ENCODE assay signal across 19 cellular contexts in genomic region chr2:41806286-41806685, GRCh38.
A peak's percentile ranks its signal among the peaks of the same experiment; 100 is the strongest.
DNase-seq lines count a peak whose midpoint lies in the region; ATAC-seq and TF ChIP-seq lines count a peak whose summit lies in the region.
"Had no signal": no experiment of that assay in that cellular context is flagged by ENCODE, and none has a peak within 500 bp of the region (broad histone marks: within the 10 kb centered on the region; RNA-seq: fewer than 3 reads in every experiment).

No MANE protein-coding gene starts in this region.

- no peak overlapping the region for H3K4me3 ChIP-seq in HCT116 (replicated peaks in 1 of 2; ENCODE audit: low read depth in 1 of 2, low read length in 2 of 2)
- no peak overlapping the region for H3K4me3 ChIP-seq in body of pancreas
- no peak overlapping the region for H3K4me3 ChIP-seq in mucosa of descending colon
- H3K4me3 ChIP-seq: ascending aorta, stomach, upper lobe of left lung had no signal

- no peaks in the 10 kb centered on the region for H3K9me3 Mint-ChIP-seq in endothelial cell (ENCODE audit: unreplicated experiment)

- no peaks in the 10 kb centered on the region for H3K79me2 ChIP-seq in HCT116 (ENCODE audit: insufficient read depth, low read length)

- H3K27ac ChIP-seq in C4-2B (no peak overlapping the region), HCT116 (ENCODE audit: low read depth, low read length) (no peak overlapping the region), body of pancreas (no peak overlapping the region)
- H3K27ac ChIP-seq: ascending aorta, neutrophil, stomach, upper lobe of left lung had no signal

- no peak for DNase-seq in HCT116 (ENCODE audit: low read depth, low spot score)
- DNase-seq in body of pancreas = no peak
- no peak for DNase-seq in mucosa of descending colon
- DNase-seq in endothelial cell (ENCODE audit: low spot score) = no peak
- DNase-seq in ureter (ENCODE audit: low spot score) = no peak
- DNase-seq in NCI-H2029 (lab: John Stamatoyannopoulos, UW) = no peak
- DNase-seq: activated CD8-positive, alpha-beta memory T cell treated with anti-CD3 and anti-CD28 coated beads for 24 hours; activated naive CD4-positive, alpha-beta T cell treated with anti-CD3 and anti-CD28 coated beads, Interleukin-2, amount 50 U/mL, for 16 hours; CD8-positive, alpha-beta memory T cell; effector CD8-positive, alpha-beta T cell; left ventricle myocardium superior; NCI-H774; stomach; T1000; upper lobe of left lung had no signal

- H3K36me3 ChIP-seq in HCT116 (ENCODE audit: control insufficient read depth in 1 of 2, insufficient read depth in 2 of 2, low read length in 2 of 2) = no peaks in the 10 kb centered on the region
- H3K36me3 ChIP-seq in body of pancreas (replicated peaks in 1 of 2; ENCODE audit: insufficient read depth in 1 of 2, low read depth in 2 of 2) = no peaks in the 10 kb centered on the region
- H3K36me3 ChIP-seq in mucosa of descending colon (ENCODE audit: low read depth) = no peaks in the 10 kb centered on the region
- H3K36me3 ChIP-seq: ascending aorta, neutrophil, stomach, upper lobe of left lung had no signal

- 64 to 68% methylated on average over 2 of the region's 2 CpGs for WGBS in body of pancreas, 2 donors

- no peak overlapping the region for H3K4me3 Mint-ChIP-seq in endothelial cell (ENCODE audit: unreplicated experiment)
- H3K4me3 Mint-ChIP-seq: CD8-positive, alpha-beta memory T cell had no signal

- intact Hi-C loops in HCT116 (cut with micrococcal nuclease) (no loop called here), body of pancreas (cut with DNase I) (no loop called here), mucosa of descending colon (cut with DNase I, micrococcal nuclease) (no loop called here)

- no peak overlapping the region for H2AFZ ChIP-seq in HCT116 (ENCODE audit: low read depth, low read length, poor library complexity, severe bottlenecking)

- no peak overlapping the region for H3K4me2 ChIP-seq in HCT116 (ENCODE audit: low read length)

- ATAC-seq in HCT116 = no peak
- ATAC-seq in body of pancreas = no peak
- peak; percentile 40 for ATAC-seq in mucosa of descending colon
- no peak for ATAC-seq in GM19397 (IDR thresholded peaks at IDR 0.05; ENCODE audit: unreplicated experiment)
- ATAC-seq: left ventricle myocardium superior had no signal

- H3K27me3 Mint-ChIP-seq in endothelial cell (ENCODE audit: unreplicated experiment) = no peaks in the 10 kb centered on the region

- no TSS peak for BruUV-seq in HCT116 (replicated peaks; lab: Mats Ljungman, UMichigan)

- POLR2A ChIA-PET in HCT116 (lab: Charles Lee) = no interaction called here

- RAD21 ChIA-PET in HCT116 (lab: Charles Lee; ENCODE audit: low non-redundant PET in 1 of 2, low total read pairs in 2 of 2, uncharacterized antibody in 2 of 2, unreplicated experiment in 2 of 2) = no interaction called here

- no peaks in the 10 kb centered on the region for H3K36me3 Mint-ChIP-seq in endothelial cell (ENCODE audit: low read depth, unreplicated experiment)
- H3K36me3 Mint-ChIP-seq: CD8-positive, alpha-beta memory T cell had no signal

- H3K9me3 ChIP-seq in HCT116 (ENCODE audit: control insufficient read depth in 1 of 2, insufficient read depth in 1 of 2, low read depth in 1 of 2, low read length in 2 of 2) = peaks cover under 1 to 3% of the 10 kb centered on the region in 2 experiments; a peak in 1 of 4 replicates
- H3K9me3 ChIP-seq in body of pancreas = no peaks in the 10 kb centered on the region
- peaks cover 4% of the 10 kb centered on the region for H3K9me3 ChIP-seq in mucosa of descending colon
- H3K9me3 ChIP-seq: neutrophil, upper lobe of left lung had no signal

- H3K4me1 Mint-ChIP-seq in endothelial cell (ENCODE audit: unreplicated experiment) = no peaks in the 10 kb centered on the region
- H3K4me1 Mint-ChIP-seq: CD8-positive, alpha-beta memory T cell had no signal

- no peaks in the 10 kb centered on the region for H3K4me1 ChIP-seq in HCT116 (ENCODE audit: control insufficient read depth in 1 of 2, insufficient read depth in 2 of 2, low read length in 2 of 2)
- no peaks in the 10 kb centered on the region for H3K4me1 ChIP-seq in body of pancreas
- no peaks in the 10 kb centered on the region for H3K4me1 ChIP-seq in mucosa of descending colon (ENCODE audit: low read depth)
- H3K4me1 ChIP-seq: ascending aorta, stomach, upper lobe of left lung had no signal

- CTCF ChIA-PET in HCT116 (lab: Charles Lee) = no interaction called here

- H3K9ac ChIP-seq in HCT116 (ENCODE audit: low read length) = no peak overlapping the region

- H3K27me3 ChIP-seq in HCT116 (ENCODE audit: insufficient read depth, low read length) (0 out of 2 replicates have a peak, but pooled peaks cover 4% of the 10 kb centered on the region), body of pancreas (no peaks in the 10 kb centered on the region)
- H3K27me3 ChIP-seq: ascending aorta, neutrophil, upper lobe of left lung had no signal

- no peaks in the 10 kb centered on the region for H3K9me2 ChIP-seq in HCT116 (ENCODE audit: insufficient read depth)

- peak; percentile 44 for TF ChIP-seq RAD21 in HCT116 (IDR thresholded peaks at IDR 0.05; ENCODE audit: low read depth)

- TF ChIP-seq POLR2A in HCT116 (IDR thresholded peaks at IDR 0.05; ENCODE audit: borderline replicate concordance, extremely low read depth, insufficient read depth, insufficient read length) = no peak
- no peak for TF ChIP-seq POLR2A in body of pancreas (IDR thresholded peaks at IDR 0.05)

- TF ChIP-seq CTCF in C4-2B (conservative IDR thresholded peaks at IDR 0.05) (0 out of 2 replicates have a peak, but pooled peaks have one; percentile 12), HCT116 (IDR thresholded peaks at IDR 0.05 in 2 of 3, conservative IDR thresholded peaks at IDR 0.05 in 1 of 3; ENCODE audit: borderline replicate concordance in 1 of 3, insufficient read depth in 1 of 3, low read depth in 2 of 3, low read length in 2 of 3) (peak in 2 of 3 experiments; percentile 11 to 19; a peak in 1 of 6 replicates), body of pancreas (IDR thresholded peaks at IDR 0.05) (peak in 6 of 7 experiments; percentile 24 to 61 (median 50)), mucosa of descending colon (IDR thresholded peaks at IDR 0.05) (no peak), endothelial cell (IDR thresholded peaks at IDR 0.05; ENCODE audit: unreplicated experiment) (no peak)

- H3K27ac Mint-ChIP-seq in endothelial cell (ENCODE audit: unreplicated experiment) = no peak overlapping the region
- H3K27ac Mint-ChIP-seq: CD8-positive, alpha-beta memory T cell had no signal

- H4K20me1 ChIP-seq in HCT116 (ENCODE audit: insufficient read depth) = no peaks in the 10 kb centered on the region

TF ChIP-seq in HCT116, 20 proteins besides CTCF, POLR2A, EP300 and RAD21:
- TF ChIP-seq FOSL1 (IDR thresholded peaks at IDR 0.05; ENCODE audit: low read depth) (no peak), POLR2AphosphoS5 (IDR thresholded peaks at IDR 0.05; ENCODE audit: low read depth, low read length) (no peak), YY1 (IDR thresholded peaks at IDR 0.05; ENCODE audit: extremely low read depth, insufficient replicate concordance, low read depth, low read length) (no peak), CBX3 (IDR thresholded peaks at IDR 0.05; ENCODE audit: low read depth) (no peak), ZFX (IDR thresholded peaks at IDR 0.05) (no peak), ELF1 (IDR thresholded peaks at IDR 0.05; ENCODE audit: borderline replicate concordance, low read depth) (no peak), ZBTB33 (IDR thresholded peaks at IDR 0.05; ENCODE audit: extremely low read depth, insufficient replicate concordance, low read length) (no peak), CEBPB (IDR thresholded peaks at IDR 0.05; ENCODE audit: low read depth) (no peak), EZH2 (IDR thresholded peaks at IDR 0.05) (no peak), SP1 (IDR thresholded peaks at IDR 0.05; ENCODE audit: low read depth) (no peak), TCF7L2 (IDR thresholded peaks at IDR 0.05; ENCODE audit: borderline replicate concordance, extremely low read depth, insufficient read depth, insufficient read length) (no peak), SIN3A (IDR thresholded peaks at IDR 0.05; ENCODE audit: low read depth) (no peak), ZNF274 (IDR thresholded peaks at IDR 0.05; ENCODE audit: low read depth, low read length) (no peak)

Comparison
In these comparisons a context has a peak if more than half of its experiments do, and no peak if none do; other contexts are left out.
1. CTCF ChIP-seq: peak in C4-2B (single experiment), HCT116 (2 of 3) and body of pancreas (6 of 7); none in mucosa of descending colon (single experiment) and endothelial cell (single experiment).